20 cellular contexts compared by ENCODE assay signal in the genomic region with DNA sequence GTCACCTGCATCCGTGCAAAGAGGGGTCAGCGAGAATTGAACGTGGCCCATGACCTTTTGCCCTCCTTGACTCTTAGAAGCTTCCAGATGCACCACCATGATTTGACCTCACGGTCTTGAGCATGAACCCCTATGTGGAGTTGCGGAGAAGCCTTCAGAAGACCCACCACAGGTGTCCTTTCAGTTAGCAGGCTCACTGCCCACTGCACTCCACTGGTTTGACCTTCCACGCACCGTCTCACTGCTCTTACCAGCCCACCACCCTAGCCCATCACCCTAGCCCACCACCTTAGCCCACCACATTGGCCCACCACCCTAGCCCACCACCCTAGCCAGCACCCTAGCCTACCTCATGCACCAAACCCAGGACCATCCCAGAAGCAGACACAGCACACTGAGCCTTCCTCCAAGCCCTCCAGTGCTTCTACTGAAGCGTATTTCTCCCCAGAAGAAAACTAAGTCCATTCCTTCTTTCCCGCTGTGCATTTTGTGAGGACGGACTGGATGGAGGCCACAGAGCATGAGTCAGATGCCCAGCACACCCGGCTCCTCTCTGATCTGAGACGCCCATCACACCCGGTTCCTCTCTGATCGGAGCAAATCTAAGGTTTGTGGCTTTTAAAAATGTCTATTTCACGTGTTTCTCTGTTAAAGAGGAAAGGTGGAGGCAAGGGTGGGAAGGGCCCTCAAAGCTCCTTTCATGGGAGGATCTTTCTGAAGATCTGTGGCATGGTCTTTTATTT. TPM values are rescaled to one million over a fixed set of nuclear protein-coding genes. Genes with fewer than 3 reads are reported as not detected.
"Had no signal": no experiment of that assay in that cellular context is flagged by ENCODE, and none has a peak within 500 bp of the region (broad histone marks: within the 10 kb centered on the region; RNA-seq: fewer than 3 reads in every experiment).

No MANE protein-coding gene starts in this region.

- H3K27ac ChIP-seq: coronary artery, ovary, right lobe of liver, testis, uterus had no signal

- H3K36me3 ChIP-seq: ovary, right lobe of liver, uterus had no signal

- DNase-seq: activated CD4-positive, alpha-beta memory T cell treated with anti-CD3 and anti-CD28 coated beads, Interleukin-2, amount 10 ng/mL, durations not matched to agents 7 days and 5 days; activated CD4-positive, alpha-beta T cell treated with anti-CD3 and anti-CD28 coated beads for 48 hours; activated CD4-positive, CD25-positive, alpha-beta regulatory T cell; activated naive CD4-positive, alpha-beta T cell treated with anti-CD3 and anti-CD28 coated beads for 36 hours; activated T-cell treated with anti-CD3 and anti-CD28 coated beads, Interleukin-2, amount 50 U/mL, for 24 hours; left ventricle myocardium superior; naive B cell; ovary; right lobe of liver; stimulated activated CD4-positive, alpha-beta T cell treated with anti-CD3 and anti-CD28 coated beads, Interleukin-4, amount 100 ng/mL, for 1 hour; T-cell; T-helper 9 cell; testis; uterus had no signal

- ATAC-seq: left ventricle myocardium superior; right lobe of liver; stimulated activated effector memory CD8-positive, alpha-beta T cell treated with anti-CD3 and anti-CD28 coated beads, Interleukin-12 subunit alpha, Interleukin-12 subunit beta, amount 100 ng/mL, for 72 hours; T-cell had no signal

- H3K4me2 ChIP-seq: smooth muscle cell had no signal

- H3K9me3 ChIP-seq: ovary, right lobe of liver, testis, uterus had no signal

- H3K4me1 ChIP-seq: right lobe of liver, testis, uterus had no signal

- H3K4me3 ChIP-seq: coronary artery, ovary, right lobe of liver, smooth muscle cell, testis, uterus had no signal

- H3K27me3 ChIP-seq: ovary, right lobe of liver, testis had no signal

RNA-seq across cellular contexts. Expression of a gene that starts 45.8 kb away (rescaled TPM):
- total RNA-seq: activated CD4-positive, alpha-beta memory T cell treated with anti-CD3 and anti-CD28 coated beads, Interleukin-2, amount 10 ng/mL, durations not matched to agents 7 days and 5 days; activated naive CD4-positive, alpha-beta T cell treated with anti-CD3 and anti-CD28 coated beads for 36 hours; kidney epithelial cell; left ventricle myocardium superior; ovary; pulmonary artery endothelial cell; right lobe of liver; smooth muscle cell; T-cell; uterus had no signal
- polyA plus RNA-seq: esophagus, ovary, smooth muscle cell had no signal
